17 cellular contexts compared by ENCODE assay signal in the genomic region with DNA sequence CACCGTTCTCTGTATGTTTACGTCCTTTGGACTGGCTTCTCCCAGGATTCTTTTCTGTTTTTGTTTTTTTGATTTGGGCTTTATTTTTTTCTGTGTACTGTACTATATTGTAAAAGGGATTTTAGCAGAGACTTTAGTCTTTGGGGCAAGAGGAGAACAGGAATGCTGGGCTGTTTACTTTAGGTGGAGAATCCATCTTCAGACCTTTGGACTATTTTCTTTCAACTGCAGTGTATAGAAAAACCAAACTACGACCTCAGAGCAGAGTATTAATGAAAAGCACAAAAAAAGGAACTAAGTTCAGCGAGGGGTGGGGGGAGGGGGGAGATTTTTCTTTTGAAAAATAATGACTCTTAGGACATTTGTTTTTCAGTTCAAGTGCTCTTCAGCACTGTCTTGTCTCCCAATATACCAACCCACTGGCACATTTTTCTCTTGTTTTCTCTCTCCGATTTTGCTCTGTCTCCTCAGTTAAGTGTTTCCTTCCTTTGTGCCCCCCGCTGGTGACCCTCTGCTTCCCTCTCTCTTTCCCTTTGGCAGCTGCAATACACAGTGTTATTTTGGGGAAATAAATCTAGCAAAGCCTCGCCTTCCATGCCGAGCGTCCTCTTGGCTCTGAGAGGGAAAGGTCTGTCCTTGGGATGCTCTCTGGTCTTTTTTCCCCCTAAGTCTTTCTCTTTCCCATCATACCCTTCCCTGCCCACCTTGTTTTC. TPM values are rescaled to one million over a fixed set of nuclear protein-coding genes. Genes with fewer than 3 reads are reported as not detected.
DNase-seq lines count a peak whose midpoint lies in the region; TF ChIP-seq lines count a peak whose summit lies in the region.
"Had no signal": no experiment of that assay in that cellular context is flagged by ENCODE, and none has a peak within 500 bp of the region (broad histone marks: within the 10 kb centered on the region; RNA-seq: fewer than 3 reads in every experiment).

No MANE protein-coding gene starts in this region.

- H3K4me3 ChIP-seq in retinal pigment epithelial cell (ENCODE audit: low read length): no peak overlapping the region
- no peak overlapping the region for H3K4me3 ChIP-seq in BE2C (ENCODE audit: low read depth, low read length)
- H3K4me3 ChIP-seq: body of pancreas, ovary had no signal

- no peaks in the 10 kb centered on the region for H3K4me1 ChIP-seq in BE2C
- H3K4me1 ChIP-seq: body of pancreas, foreskin keratinocyte had no signal

- DNase-seq in NOMO-1 treated with DMSO at 0.1 percent for 48 hours (lab: John Stamatoyannopoulos, UW; ENCODE audit: unreplicated experiment) (peak; percentile 54), NOMO-1 treated with dmso at 0.1 percent for 144 hours (lab: John Stamatoyannopoulos, UW; ENCODE audit: unreplicated experiment) (no peak), NCI-H2227 (lab: John Stamatoyannopoulos, UW; ENCODE audit: unreplicated experiment) (peak; percentile 38), cerebellum (ENCODE audit: low spot score) (peak; percentile 54), retinal pigment epithelial cell (ENCODE audit: low read depth) (no peak), DMS79 (lab: John Stamatoyannopoulos, UW) (no peak), amniotic stem cell (lab: John Stamatoyannopoulos, UW) (no peak), BE2C (no peak)
- DNase-seq: activated gamma-delta T cell treated with Interleukin-2 at 50 U/mL for 16 hours; body of pancreas; effector CD8-positive, alpha-beta T cell; foreskin keratinocyte; midbrain; MM.1S; NCI-H446; ovary; stimulated activated CD4-positive, alpha-beta T cell treated with anti-CD3 and anti-CD28 coated beads, Interleukin-12 subunit alpha, Interleukin-12 subunit beta, amount 100 ng/mL, for 4 hours had no signal

- H3K9me3 ChIP-seq in BE2C: no peaks in the 10 kb centered on the region
- H3K9me3 ChIP-seq: body of pancreas, ovary had no signal

- TF ChIP-seq CTCF in retinal pigment epithelial cell (conservative IDR thresholded peaks at IDR 0.05; ENCODE audit: low read depth, low read length): peak; percentile 8
- TF ChIP-seq CTCF in BE2C (IDR thresholded peaks at IDR 0.05; ENCODE audit: low read depth, low read length): no peak

- H3K27me3 ChIP-seq in BE2C: no peaks in the 10 kb centered on the region
- H3K27me3 ChIP-seq: body of pancreas, foreskin keratinocyte, ovary had no signal

- peaks cover 15% of the 10 kb centered on the region for H3K36me3 ChIP-seq in BE2C
- H3K36me3 ChIP-seq: ovary had no signal

RNA-seq across cellular contexts. Expression of a gene that starts 44.9 kb away (rescaled TPM):
- 9.2 TPM for total RNA-seq in cerebellum
- 1.2 TPM for polyA plus RNA-seq in BE2C (2012; ENCODE audit: insufficient read depth, insufficient read length, low read depth)

Comparison
In these comparisons a context has a peak if more than half of its experiments do, and no peak if none do; other contexts are left out.
1. DNase-seq: peak in NOMO-1 treated with DMSO at 0.1 percent for 48 hours (single experiment), NCI-H2227 (single experiment) and cerebellum (single experiment); none in NOMO-1 treated with dmso at 0.1 percent for 144 hours (single experiment), retinal pigment epithelial cell (single experiment), DMS79 (single experiment), amniotic stem cell (single experiment) and BE2C (single experiment).